8 cellular contexts compared by ENCODE assay signal in genomic region chr1:112955678-112956502, GRCh38. TPM values are rescaled to one million over a fixed set of nuclear protein-coding genes. Genes with fewer than 3 reads are reported as not detected.
DNase-seq lines count a peak whose midpoint lies in the region; ATAC-seq, FAIRE-seq and TF ChIP-seq lines count a peak whose summit lies in the region.

SLC16A1 (minus strand) TSS chr1:112956196; CDS start chr1:112929308, 26,888 bp downstream.

- H3K9me3 ChIP-seq in HUES6 (ENCODE audit: control insufficient read depth, insufficient read depth, low read depth, low read length) (no peaks in the 10 kb centered on the region), NT2/D1 (ENCODE audit: insufficient read depth, low read length) (no peaks in the 10 kb centered on the region), endodermal cell (ENCODE audit: control insufficient read depth, low read length) (peaks cover 4% of the 10 kb centered on the region)

- peak within 1 kb of the TSS; percentile 99 for H3K4me3 Mint-ChIP-seq in activated CD8-positive, alpha-beta memory T cell treated with anti-CD3 and anti-CD28 coated beads, Interleukin-2, amount 10 ng/mL, durations not matched to agents 7 days and 5 days
- H3K4me3 Mint-ChIP-seq in endodermal cell = peak within 1 kb of the TSS; percentile 98
- H3K4me3 Mint-ChIP-seq in mesothelial cell of epicardium = peak within 1 kb of the TSS; percentile 89

- FAIRE-seq in D721Med (lab: Jason Lieb, UNC) = no peak

- peak; percentile 28 for TF ChIP-seq CTCF in D721Med (IDR thresholded peaks at IDR 0.05; ENCODE audit: insufficient read depth, missing control alignments)
- peak; percentile 29 for TF ChIP-seq CTCF in endodermal cell (conservative IDR thresholded peaks at IDR 0.05)
- TF ChIP-seq CTCF in mesothelial cell of epicardium (IDR thresholded peaks at IDR 0.05; ENCODE audit: unreplicated experiment) = no peak

- 0% methylated on average over 29 to 91 of the region's 91 CpGs for WGBS in endodermal cell (ENCODE audit: insufficient coverage in 1 of 2, insufficient read length in 1 of 2), 2 experiments

- no peaks in the 10 kb centered on the region for H3K9me3 Mint-ChIP-seq in activated CD8-positive, alpha-beta memory T cell treated with anti-CD3 and anti-CD28 coated beads, Interleukin-2, amount 10 ng/mL, durations not matched to agents 7 days and 5 days (ENCODE audit: low read depth)
- H3K9me3 Mint-ChIP-seq in endodermal cell = no peaks in the 10 kb centered on the region
- H3K9me3 Mint-ChIP-seq in mesothelial cell of epicardium = peaks cover under 1% of the 10 kb centered on the region

- H3K4me3 ChIP-seq in HUES6 (ENCODE audit: low read depth, low read length) (peak within 1 kb of the TSS; percentile 99), NT2/D1 (ENCODE audit: insufficient read length, low read depth) (peak within 1 kb of the TSS; percentile 100), endodermal cell (ENCODE audit: low read length) (peak within 1 kb of the TSS; percentile 94)

- peaks cover 34% of the 10 kb centered on the region for H3K36me3 Mint-ChIP-seq in activated CD8-positive, alpha-beta memory T cell treated with anti-CD3 and anti-CD28 coated beads, Interleukin-2, amount 10 ng/mL, durations not matched to agents 7 days and 5 days
- H3K36me3 Mint-ChIP-seq in endodermal cell (ENCODE audit: low read depth) (peaks cover 15% of the 10 kb centered on the region), mesothelial cell of epicardium (peaks cover 4% of the 10 kb centered on the region)

- H3K4me1 ChIP-seq in HUES6 (ENCODE audit: control insufficient read depth, insufficient read depth, low read length) (peaks cover 38% of the 10 kb centered on the region), NT2/D1 (ENCODE audit: insufficient read depth, insufficient read length) (no peaks in the 10 kb centered on the region), endodermal cell (ENCODE audit: control insufficient read depth, insufficient read depth, low read length) (peaks cover 3% of the 10 kb centered on the region)

- peak within 1 kb of the TSS; percentile 98 for H3K9ac ChIP-seq in HUES6 (ENCODE audit: low read length)
- H3K9ac ChIP-seq in NT2/D1 (ENCODE audit: insufficient read length, low read depth) = peak within 1 kb of the TSS; percentile 100
- H3K9ac ChIP-seq in endodermal cell (ENCODE audit: extremely low read depth, low read length, poor library complexity, severe bottlenecking) = peak within 1 kb of the TSS; percentile 79

- H3K27ac ChIP-seq in HUES6 (ENCODE audit: low read depth, low read length) (peak within 1 kb of the TSS; percentile 96), endodermal cell (ENCODE audit: low read depth, low read length) (peak within 1 kb of the TSS; percentile 96)

- CTCF ChIA-PET in activated CD8-positive, alpha-beta memory T cell treated with anti-CD3 and anti-CD28 coated beads, Interleukin-2, amount 10 ng/mL, durations not matched to agents 7 days and 5 days (lab: Charles Lee) = interaction anchor here (0.6 to 1.5 kb wide), 5 partner anchors 19 to 240 kb away, joined by 3 to 17 read pairs (median 4); partner anchors contain the start of genes LRIG2 and PPM1J

- ATAC-seq in GM21447 (IDR thresholded peaks at IDR 0.05; ENCODE audit: unreplicated experiment) = peak; percentile 60
- peak; percentile 76 for ATAC-seq in activated CD8-positive, alpha-beta memory T cell treated with anti-CD3 and anti-CD28 coated beads, Interleukin-2, amount 10 ng/mL, durations not matched to agents 7 days and 5 days

- DNase-seq in D721Med (ENCODE audit: insufficient read length, low spot score) (peak; percentile 50), NT2/D1 (ENCODE audit: low read depth, low spot score) (peak; percentile 76), endodermal cell (peak; percentile 93), mesothelial cell of epicardium (ENCODE audit: low spot score in 2 of 2, unreplicated experiment in 2 of 2) (peak; percentile 89 to 91)
- peak; percentile 92 for DNase-seq in activated CD8-positive, alpha-beta memory T cell treated with anti-CD3 and anti-CD28 coated beads, Interleukin-2, amount 10 ng/mL, durations not matched to agents 7 days and 5 days
- peak; percentile 79 to 87 for DNase-seq in stimulated activated CD8-positive, alpha-beta memory T cell treated with anti-CD3 and anti-CD28 coated beads, Interleukin-15, amount 100 ng/mL, for 4 hours (ENCODE audit: low read depth in 2 of 2)

- H3K27me3 ChIP-seq in HUES6 (ENCODE audit: control insufficient read depth, insufficient read depth, low read length) = no peaks in the 10 kb centered on the region
- no peaks in the 10 kb centered on the region for H3K27me3 ChIP-seq in NT2/D1 (ENCODE audit: insufficient read depth, insufficient read length)
- H3K27me3 ChIP-seq in endodermal cell (ENCODE audit: control insufficient read depth, insufficient read depth, low read length, poor library complexity, severe bottlenecking) = no peaks in the 10 kb centered on the region

- peaks cover 30% of the 10 kb centered on the region for H3K36me3 ChIP-seq in HUES6 (ENCODE audit: control insufficient read depth, insufficient read depth, low read length)
- peaks cover 45% of the 10 kb centered on the region for H3K36me3 ChIP-seq in NT2/D1 (ENCODE audit: insufficient read depth, insufficient read length, low read length)
- peaks cover 22% of the 10 kb centered on the region for H3K36me3 ChIP-seq in endodermal cell (ENCODE audit: control insufficient read depth, insufficient read depth, low read length)

- peaks cover 55% of the 10 kb centered on the region for H3K4me1 Mint-ChIP-seq in activated CD8-positive, alpha-beta memory T cell treated with anti-CD3 and anti-CD28 coated beads, Interleukin-2, amount 10 ng/mL, durations not matched to agents 7 days and 5 days
- peaks cover 39% of the 10 kb centered on the region for H3K4me1 Mint-ChIP-seq in endodermal cell
- peaks cover 43% of the 10 kb centered on the region for H3K4me1 Mint-ChIP-seq in mesothelial cell of epicardium

- H3K27ac Mint-ChIP-seq in activated CD8-positive, alpha-beta memory T cell treated with anti-CD3 and anti-CD28 coated beads, Interleukin-2, amount 10 ng/mL, durations not matched to agents 7 days and 5 days = peak within 1 kb of the TSS; percentile 99
- peak within 1 kb of the TSS; percentile 98 for H3K27ac Mint-ChIP-seq in endodermal cell
- H3K27ac Mint-ChIP-seq in mesothelial cell of epicardium = peak within 1 kb of the TSS; percentile 94

- H3K27me3 Mint-ChIP-seq in activated CD8-positive, alpha-beta memory T cell treated with anti-CD3 and anti-CD28 coated beads, Interleukin-2, amount 10 ng/mL, durations not matched to agents 7 days and 5 days = no peaks in the 10 kb centered on the region
- H3K27me3 Mint-ChIP-seq in endodermal cell (ENCODE audit: insufficient read depth) = no peaks in the 10 kb centered on the region
- H3K27me3 Mint-ChIP-seq in mesothelial cell of epicardium (ENCODE audit: low read depth) = no peaks in the 10 kb centered on the region

RNA-seq across cellular contexts. Expression of gene SLC16A1, which starts in this region (rescaled TPM):
- 10 to 100 TPM; 47.6 to 57.3 TPM for total RNA-seq in activated CD8-positive, alpha-beta memory T cell treated with anti-CD3 and anti-CD28 coated beads, Interleukin-2, amount 10 ng/mL, durations not matched to agents 7 days and 5 days
- total RNA-seq in endodermal cell (100 to 1,000 TPM; 229 to 248 TPM), mesothelial cell of epicardium (56.4 to 57.8 TPM (median 57.0 TPM) in 3 replicates)
- polyA plus RNA-seq in endodermal cell (2013, experiment 1 of 2) = 145 TPM
- polyA plus RNA-seq in endodermal cell (2013, experiment 2 of 2) = 127 TPM

Comparison
In these comparisons a context has a peak if more than half of its experiments do, and no peak if none do; other contexts are left out.
1. Peak in every context shown above with its lines: DNase-seq, ATAC-seq, H3K4me3 ChIP-seq and H3K27ac ChIP-seq.